Comparison of ENCODE assay signal across 19 cellular contexts in the genomic region with DNA sequence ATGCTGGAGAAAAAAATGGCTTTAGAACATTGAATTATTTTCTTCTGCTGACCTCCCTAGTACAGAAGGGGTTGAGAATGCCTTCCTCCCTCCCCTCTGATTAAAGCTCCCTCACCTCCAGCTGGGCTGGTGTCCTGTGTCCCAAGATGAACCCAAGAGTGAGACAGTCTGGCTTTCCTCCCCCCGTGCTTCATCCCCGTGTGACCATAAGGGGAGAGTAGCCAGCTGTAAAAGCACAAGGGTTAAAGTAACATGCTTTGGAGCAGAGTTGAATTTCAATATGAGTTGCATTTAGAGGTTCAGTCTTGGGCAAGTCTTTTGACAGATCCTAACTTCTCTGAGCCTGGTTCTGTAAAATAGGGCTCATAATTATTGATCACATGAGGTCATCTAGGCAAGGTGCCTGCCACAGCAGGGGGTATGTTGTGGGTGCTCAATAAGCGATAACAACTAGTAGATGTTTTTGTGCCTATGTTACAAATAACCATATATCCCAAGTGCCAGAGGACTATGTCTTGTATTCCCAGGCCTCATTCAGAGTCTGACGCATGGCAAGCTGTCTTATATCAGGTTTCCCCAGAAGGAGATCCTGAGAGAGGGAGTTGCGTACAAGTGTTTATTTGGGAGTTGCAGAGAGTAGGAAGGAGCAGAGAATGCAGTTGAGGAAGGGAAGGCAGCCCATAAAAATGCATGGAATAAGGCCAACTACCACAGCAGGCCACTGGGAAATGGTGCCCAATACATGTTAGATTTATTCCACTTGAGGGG. TPM values are rescaled to one million over a fixed set of nuclear protein-coding genes. Genes with fewer than 3 reads are reported as not detected.
"Had no signal": no experiment of that assay in that cellular context is flagged by ENCODE, and none has a peak within 500 bp of the region (broad histone marks: within the 10 kb centered on the region; RNA-seq: fewer than 3 reads in every experiment).

No MANE protein-coding gene starts in this region.

- H3K4me1 Mint-ChIP-seq: activated T-helper 17 cell treated with anti-CD3 and anti-CD28 coated beads, Interleukin-2, amount 50 U/mL, for 72 hours; endodermal cell; memory B cell; WTC11 had no signal

- H3K36me3 ChIP-seq: brain microvascular endothelial cell, esophagus squamous epithelium, gastroesophageal sphincter, upper lobe of right lung had no signal

- H3K27me3 ChIP-seq: esophagus squamous epithelium, upper lobe of right lung had no signal

- H3K4me3 ChIP-seq: esophagus squamous epithelium, gastroesophageal sphincter, mucosa of descending colon, upper lobe of right lung had no signal

- H3K9me3 Mint-ChIP-seq: activated naive CD4-positive, alpha-beta T cell treated with anti-CD3 and anti-CD28 coated beads, Interleukin-2, amount 50 U/mL, for 72 hours; activated T-cell treated with anti-CD3 and anti-CD28 coated beads, Interleukin-2, amount 50 U/mL, for 24 hours; activated T-helper 17 cell treated with anti-CD3 and anti-CD28 coated beads, Interleukin-2, amount 50 U/mL, for 72 hours; endodermal cell; memory B cell; WTC11 had no signal

- DNase-seq: activated T-cell treated with anti-CD3 and anti-CD28 coated beads, Interleukin-2, amount 50 U/mL, for 24 hours; aorta; brain microvascular endothelial cell; cortex of kidney; endodermal cell; esophagus squamous epithelium; mucosa of descending colon; stimulated activated CD4-positive, alpha-beta T cell treated with anti-CD3 and anti-CD28 coated beads, Interleukin-4, amount 100 ng/mL, for 24 hours; stimulated activated naive CD8-positive, alpha-beta T cell treated with anti-CD3 and anti-CD28 coated beads, Interleukin-15, Interleukin-2, amounts not matched to agents 100 U/mL and 50 U/mL, for 24 hours; T-helper 1 cell; upper lobe of right lung had no signal

- H3K4me3 Mint-ChIP-seq: activated T-cell treated with anti-CD3 and anti-CD28 coated beads, Interleukin-2, amount 50 U/mL, for 24 hours; activated T-helper 17 cell treated with anti-CD3 and anti-CD28 coated beads, Interleukin-2, amount 50 U/mL, for 72 hours; endodermal cell; memory B cell; WTC11 had no signal

- ATAC-seq: activated naive CD4-positive, alpha-beta T cell treated with anti-CD3 and anti-CD28 coated beads, Interleukin-2, amount 50 U/mL, for 72 hours; activated T-helper 17 cell treated with anti-CD3 and anti-CD28 coated beads, Interleukin-2, amount 50 U/mL, for 72 hours; gastroesophageal sphincter; mucosa of descending colon; stimulated activated naive CD8-positive, alpha-beta T cell treated with anti-CD3 and anti-CD28 coated beads, Interleukin-15, Interleukin-2, amounts not matched to agents 100 U/mL and 50 U/mL, for 24 hours; WTC11 had no signal

- H3K4me1 ChIP-seq: esophagus squamous epithelium, gastroesophageal sphincter, upper lobe of right lung had no signal

- H3K36me3 Mint-ChIP-seq: activated naive CD4-positive, alpha-beta T cell treated with anti-CD3 and anti-CD28 coated beads, Interleukin-2, amount 50 U/mL, for 72 hours; memory B cell; WTC11 had no signal

- H3K27ac ChIP-seq: brain microvascular endothelial cell, esophagus squamous epithelium, gastroesophageal sphincter, upper lobe of right lung had no signal

- H3K27ac Mint-ChIP-seq: activated naive CD4-positive, alpha-beta T cell treated with anti-CD3 and anti-CD28 coated beads, Interleukin-2, amount 50 U/mL, for 72 hours; activated T-cell treated with anti-CD3 and anti-CD28 coated beads, Interleukin-2, amount 50 U/mL, for 24 hours; activated T-helper 17 cell treated with anti-CD3 and anti-CD28 coated beads, Interleukin-2, amount 50 U/mL, for 72 hours; endodermal cell; memory B cell; WTC11 had no signal

- H3K9me3 ChIP-seq: esophagus squamous epithelium, gastroesophageal sphincter, mucosa of descending colon, upper lobe of right lung had no signal

- H3K27me3 Mint-ChIP-seq: activated T-helper 17 cell treated with anti-CD3 and anti-CD28 coated beads, Interleukin-2, amount 50 U/mL, for 72 hours had no signal

RNA-seq across cellular contexts. Expression of a gene that starts 4.1 kb away (rescaled TPM):
- total RNA-seq: esophagus squamous epithelium, gastroesophageal sphincter, renal cortical epithelial cell, upper lobe of right lung had no signal

RNA-seq across cellular contexts. Expression of a gene that starts 5.4 kb away (rescaled TPM):
- total RNA-seq: activated naive CD4-positive, alpha-beta T cell treated with anti-CD3 and anti-CD28 coated beads, Interleukin-2, amount 50 U/mL, for 72 hours; activated T-helper 17 cell treated with anti-CD3 and anti-CD28 coated beads, Interleukin-2, amount 50 U/mL, for 72 hours; aorta; endodermal cell; esophagus squamous epithelium; gastroesophageal sphincter; lower leg skin; mucosa of descending colon; renal cortical epithelial cell; subcutaneous adipose tissue; upper lobe of right lung; WTC11 had no signal

RNA-seq across cellular contexts. Expression of a gene that starts 48.2 kb away (rescaled TPM):
- total RNA-seq: activated naive CD4-positive, alpha-beta T cell treated with anti-CD3 and anti-CD28 coated beads, Interleukin-2, amount 50 U/mL, for 72 hours; activated T-helper 17 cell treated with anti-CD3 and anti-CD28 coated beads, Interleukin-2, amount 50 U/mL, for 72 hours; aorta; endodermal cell; esophagus squamous epithelium; lower leg skin; mucosa of descending colon; renal cortical epithelial cell; upper lobe of right lung had no signal
